ENCODE assay signal across 7 cellular contexts in the genomic region with DNA sequence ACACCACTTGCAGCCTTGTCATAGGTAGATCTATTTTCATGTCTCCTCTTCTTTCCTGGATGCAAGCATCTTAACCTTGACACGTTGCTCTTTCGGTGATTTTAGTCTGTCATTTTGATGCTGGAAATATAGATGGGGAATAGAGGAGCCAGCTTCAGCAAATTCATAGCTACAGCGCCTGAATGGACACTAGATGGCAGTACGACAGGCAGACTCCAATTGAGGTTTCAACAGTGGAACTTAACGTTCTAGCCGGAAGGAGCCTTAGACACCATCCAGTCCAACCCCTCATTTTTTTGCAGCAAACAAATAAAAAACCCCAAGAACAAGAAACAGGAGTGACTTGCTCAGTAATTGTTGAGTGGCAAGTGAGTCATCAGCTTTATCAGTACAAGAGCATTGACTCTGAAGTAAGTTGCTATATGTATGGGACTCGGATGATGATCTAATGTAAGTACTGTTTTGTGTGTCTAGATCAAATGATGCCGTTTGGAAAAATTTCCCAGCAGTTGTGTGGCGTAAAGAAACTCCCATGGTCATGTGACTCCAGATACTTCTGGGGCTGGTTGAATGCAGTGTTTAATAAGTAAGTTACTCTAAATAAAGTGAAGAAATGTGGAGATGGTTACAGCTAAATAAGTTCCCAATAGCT. TPM values are rescaled to one million over a fixed set of nuclear protein-coding genes. Genes with fewer than 3 reads are reported as not detected.
DNase-seq lines count a peak whose midpoint lies in the region; ATAC-seq and TF ChIP-seq lines count a peak whose summit lies in the region.

No MANE protein-coding gene starts in this region.

- ATAC-seq in HG02610 (IDR thresholded peaks at IDR 0.05; ENCODE audit: unreplicated experiment) = peak; percentile 88

- DNase-seq in NCI-H1048 (lab: John Stamatoyannopoulos, UW) = peak; percentile 36
- DNase-seq in SKM-1 (lab: John Stamatoyannopoulos, UW; ENCODE audit: unreplicated experiment) = peak; percentile 36
- peak; percentile 96 for DNase-seq in adipocyte (ENCODE audit: low read depth)
- peak; percentile 24 for DNase-seq in left ventricle myocardium inferior
- peak; percentile 74 for DNase-seq in retina

- H3K4me3 ChIP-seq in adipocyte (ENCODE audit: low read length) (peak overlapping the region; percentile 76), left ventricle myocardium inferior (peak overlapping the region; percentile 36)

- H3K9ac ChIP-seq in adipocyte (ENCODE audit: low read length) = peak overlapping the region; percentile 71

- H3K27ac ChIP-seq in left ventricle myocardium inferior (replicated peaks) = peak overlapping the region; percentile 73

- no peaks in the 10 kb centered on the region for H3K27me3 ChIP-seq in adipocyte (replicated peaks; ENCODE audit: control insufficient read depth, insufficient read depth, low read length)
- no peaks in the 10 kb centered on the region for H3K27me3 ChIP-seq in left ventricle myocardium inferior (ENCODE audit: low read depth)

- TF ChIP-seq CTCF in GM12873 (IDR thresholded peaks at IDR 0.05; ENCODE audit: insufficient read depth, low read depth, low read length, missing control alignments) (peak; percentile 87), left ventricle myocardium inferior (IDR thresholded peaks at IDR 0.05; ENCODE audit: borderline replicate concordance) (peak; percentile 94)

- no peaks in the 10 kb centered on the region for H3K9me3 ChIP-seq in adipocyte (ENCODE audit: control insufficient read depth, low read length)
- no peaks in the 10 kb centered on the region for H3K9me3 ChIP-seq in left ventricle myocardium inferior (replicated peaks)

- intact Hi-C loops in left ventricle myocardium inferior (cut with micrococcal nuclease) = loop anchor here (2.0 to 10.0 kb wide), 2 partner anchors 74 to 210 kb away; partner anchors contain the start of gene CDKL1

- H3K36me3 ChIP-seq in adipocyte (ENCODE audit: control insufficient read depth, insufficient read depth, low read length, severe bottlenecking) (peaks cover 17% of the 10 kb centered on the region), left ventricle myocardium inferior (peaks cover 28% of the 10 kb centered on the region)

- peaks cover 25% of the 10 kb centered on the region for H3K4me1 ChIP-seq in adipocyte (ENCODE audit: control insufficient read depth, insufficient read depth, low read length)
- peaks cover 24% of the 10 kb centered on the region for H3K4me1 ChIP-seq in left ventricle myocardium inferior

RNA-seq across cellular contexts. Expression of gene DMAC2L, which starts 9.0 kb away (rescaled TPM):
- total RNA-seq in left ventricle myocardium inferior = 28.3 TPM

RNA-seq across cellular contexts. Expression of gene L2HGDH, which starts 9.1 kb away (rescaled TPM):
- 11.3 TPM for total RNA-seq in left ventricle myocardium inferior

Comparison
In these comparisons a context has a peak if more than half of its experiments do, and no peak if none do; other contexts are left out.
1. Peak in every context shown above with its lines: DNase-seq, ATAC-seq, H3K4me3 ChIP-seq and H3K27ac ChIP-seq.
2. DNase-seq: peak in every context shown above with its lines; median percentile 96 in adipocyte; 74 in retina; 36 in NCI-H1048; 36 in SKM-1; 24 in left ventricle myocardium inferior.